ENCODE assay signal across 10 cellular contexts in genomic region chr16:75065149-75065807, GRCh38. TPM values are rescaled to one million over a fixed set of nuclear protein-coding genes. Genes with fewer than 3 reads are reported as not detected.
A peak's percentile ranks its signal among the peaks of the same experiment; 100 is the strongest.
DNase-seq lines count a peak whose midpoint lies in the region; ATAC-seq and TF ChIP-seq lines count a peak whose summit lies in the region.
"Had no signal": no experiment of that assay in that cellular context is flagged by ENCODE, and none has a peak within 500 bp of the region (broad histone marks: within the 10 kb centered on the region; RNA-seq: fewer than 3 reads in every experiment).

No MANE protein-coding gene starts in this region.

- peak overlapping the region; percentile 85 for H3K27ac Mint-ChIP-seq in activated CD4-positive, alpha-beta T cell treated with anti-CD3 and anti-CD28 coated beads, Interleukin-2, amount 10 ng/mL, durations not matched to agents 7 days and 5 days
- H3K27ac Mint-ChIP-seq in stimulated activated effector memory CD8-positive, alpha-beta T cell treated with anti-CD3 and anti-CD28 coated beads, Interleukin-12 subunit alpha, Interleukin-12 subunit beta, amount 100 ng/mL, for 72 hours: peak overlapping the region; percentile 85

- H3K4me3 Mint-ChIP-seq in activated CD4-positive, alpha-beta T cell treated with anti-CD3 and anti-CD28 coated beads, Interleukin-2, amount 10 ng/mL, durations not matched to agents 7 days and 5 days: peak overlapping the region; percentile 58
- peak overlapping the region; percentile 67 for H3K4me3 Mint-ChIP-seq in stimulated activated effector memory CD8-positive, alpha-beta T cell treated with anti-CD3 and anti-CD28 coated beads, Interleukin-12 subunit alpha, Interleukin-12 subunit beta, amount 100 ng/mL, for 72 hours

- peaks cover 69% of the 10 kb centered on the region for H3K4me1 Mint-ChIP-seq in activated CD4-positive, alpha-beta T cell treated with anti-CD3 and anti-CD28 coated beads, Interleukin-2, amount 10 ng/mL, durations not matched to agents 7 days and 5 days
- H3K4me1 Mint-ChIP-seq in stimulated activated effector memory CD8-positive, alpha-beta T cell treated with anti-CD3 and anti-CD28 coated beads, Interleukin-12 subunit alpha, Interleukin-12 subunit beta, amount 100 ng/mL, for 72 hours: peaks cover 22% of the 10 kb centered on the region

- H3K27me3 Mint-ChIP-seq in activated CD4-positive, alpha-beta T cell treated with anti-CD3 and anti-CD28 coated beads, Interleukin-2, amount 10 ng/mL, durations not matched to agents 7 days and 5 days: no peaks in the 10 kb centered on the region

- CTCF ChIA-PET in activated CD4-positive, alpha-beta T cell treated with anti-CD3 and anti-CD28 coated beads, Interleukin-2, amount 10 ng/mL, durations not matched to agents 7 days and 5 days (lab: Charles Lee): interaction anchor here (0.6 to 3.2 kb wide), 6 partner anchors 13 to 488 kb away, joined by 3 to 12 read pairs (median 4); no protein-coding TSS in a partner anchor

- no peaks in the 10 kb centered on the region for H3K9me3 ChIP-seq in esophagus muscularis mucosa

- peaks cover 27 to 61% (median 58%) of the 10 kb centered on the region in 4 donors for H3K4me1 ChIP-seq in esophagus muscularis mucosa

- H3K27ac ChIP-seq in HL-60 (replicated peaks): peak overlapping the region; percentile 96
- peak overlapping the region; percentile 8 to 83 (median 15) for H3K27ac ChIP-seq in esophagus muscularis mucosa (replicated peaks in 1 of 4)

- peaks cover 2% of the 10 kb centered on the region for H3K36me3 Mint-ChIP-seq in activated CD4-positive, alpha-beta T cell treated with anti-CD3 and anti-CD28 coated beads, Interleukin-2, amount 10 ng/mL, durations not matched to agents 7 days and 5 days (ENCODE audit: low read depth)
- no peaks in the 10 kb centered on the region for H3K36me3 Mint-ChIP-seq in stimulated activated effector memory CD8-positive, alpha-beta T cell treated with anti-CD3 and anti-CD28 coated beads, Interleukin-12 subunit alpha, Interleukin-12 subunit beta, amount 100 ng/mL, for 72 hours

- POLR2A ChIA-PET in activated CD4-positive, alpha-beta T cell treated with anti-CD3 and anti-CD28 coated beads, Interleukin-2, amount 10 ng/mL, durations not matched to agents 7 days and 5 days (lab: Charles Lee): no interaction called here

- no peaks in the 10 kb centered on the region for H3K9me3 Mint-ChIP-seq in activated CD4-positive, alpha-beta T cell treated with anti-CD3 and anti-CD28 coated beads, Interleukin-2, amount 10 ng/mL, durations not matched to agents 7 days and 5 days
- H3K9me3 Mint-ChIP-seq in stimulated activated effector memory CD8-positive, alpha-beta T cell treated with anti-CD3 and anti-CD28 coated beads, Interleukin-12 subunit alpha, Interleukin-12 subunit beta, amount 100 ng/mL, for 72 hours: no peaks in the 10 kb centered on the region

- H3K27me3 ChIP-seq in HL-60 (ENCODE audit: insufficient read depth, poor library complexity, severe bottlenecking) (no peaks in the 10 kb centered on the region), esophagus muscularis mucosa (no peaks in the 10 kb centered on the region)

- no peaks in the 10 kb centered on the region for H3K36me3 ChIP-seq in esophagus muscularis mucosa

- TF ChIP-seq POLR2A in esophagus muscularis mucosa (IDR thresholded peaks at IDR 0.05; ENCODE audit: low read depth): no peak

- WGBS in esophagus muscularis mucosa: 77% methylated on average over 13 of the region's 13 CpGs

- H3K4me3 ChIP-seq in HL-60 (replicated peaks; ENCODE audit: insufficient read depth, low read length): no peak overlapping the region
- H3K4me3 ChIP-seq in esophagus muscularis mucosa: no peak overlapping the region

- DNase-seq in HL-60 (ENCODE audit: low read depth in 1 of 2, low spot score in 1 of 2): peak in 1 of 2 experiments; percentile 76
- DNase-seq in activated CD4-positive, alpha-beta T cell treated with anti-CD3 and anti-CD28 coated beads, Interleukin-2, amount 10 ng/mL, durations not matched to agents 7 days and 5 days: peak; percentile 54
- DNase-seq in esophagus muscularis mucosa (ENCODE audit: extremely low spot score): no peak
- DNase-seq in stimulated activated effector memory CD8-positive, alpha-beta T cell treated with anti-CD3 and anti-CD28 coated beads, Interleukin-12 subunit alpha, Interleukin-12 subunit beta, amount 100 ng/mL, for 72 hours (ENCODE audit: low spot score in 2 of 2): no peak
- DNase-seq in CD1c-positive myeloid dendritic cell (ENCODE audit: extremely low spot score): no peak
- DNase-seq in islet precursor cell: no peak
- DNase-seq: NCI-H748 treated with DMSO at 0.1 percent for 48 hours, nucleus accumbens had no signal

- intact Hi-C loops in esophagus muscularis mucosa (cut with DNase I): no loop called here

- no peak for TF ChIP-seq EP300 in esophagus muscularis mucosa (IDR thresholded peaks at IDR 0.05)

- peak; percentile 94 for ATAC-seq in stimulated activated effector memory CD8-positive, alpha-beta T cell treated with anti-CD3 and anti-CD28 coated beads, Interleukin-12 subunit alpha, Interleukin-12 subunit beta, amount 100 ng/mL, for 72 hours
- no peak for ATAC-seq in HG02970 (IDR thresholded peaks at IDR 0.05; ENCODE audit: low FRiP score, unreplicated experiment)
- ATAC-seq in GM19467 (IDR thresholded peaks at IDR 0.05; ENCODE audit: unreplicated experiment): no peak

- TF ChIP-seq CTCF in HL-60 (IDR thresholded peaks at IDR 0.05; ENCODE audit: insufficient read depth, low read length): no peak
- TF ChIP-seq CTCF in esophagus muscularis mucosa (IDR thresholded peaks at IDR 0.05): no peak

RNA-seq across cellular contexts. Expression of gene LDHD, which starts 51.3 kb away (rescaled TPM):
- total RNA-seq in activated CD4-positive, alpha-beta T cell treated with anti-CD3 and anti-CD28 coated beads, Interleukin-2, amount 10 ng/mL, durations not matched to agents 7 days and 5 days: under 1 TPM in 1 of 2 experiments, not detected in 1; 0.20 TPM
- 10 to 100 TPM in 2 of 4 donors, 1 to 10 TPM in 2; 6.7 to 13.2 (median 8.7) TPM for total RNA-seq in esophagus muscularis mucosa

Comparison
In these comparisons a context has a peak if more than half of its experiments do, and no peak if none do; other contexts are left out.
1. RNA of gene LDHD, which starts 51.3 kb away (total RNA-seq): 6.7 to 13.2 TPM in esophagus muscularis mucosa; 0.20 TPM in activated CD4-positive, alpha-beta T cell treated with anti-CD3 and anti-CD28 coated beads, Interleukin-2, amount 10 ng/mL, durations not matched to agents 7 days and 5 days; every median in the first group is over 4 times any median in the second.